ENCODE assay signal across 2 cellular contexts in genomic region chr5:129113867-129114266, GRCh38.
TF ChIP-seq lines count a peak whose summit lies in the region.

No MANE protein-coding gene starts in this region.

TF ChIP-seq in liver, 16 proteins besides CTCF, POLR2A, EP300 and RAD21:
- TF ChIP-seq MAX (IDR thresholded peaks at IDR 0.05) (no peak), HNF4A (conservative IDR thresholded peaks at IDR 0.05) (no peak), TAF1 (conservative IDR thresholded peaks at IDR 0.05) (no peak), REST (IDR thresholded peaks at IDR 0.05) (no peak), YY1 (IDR thresholded peaks at IDR 0.05) (no peak), SP1 (IDR thresholded peaks at IDR 0.05) (no peak), GABPA (IDR thresholded peaks at IDR 0.05 in 1 of 2, conservative IDR thresholded peaks at IDR 0.05 in 1 of 2) (no peak), FOXA2 (IDR thresholded peaks at IDR 0.05) (no peak), EGR1 (IDR thresholded peaks at IDR 0.05; ENCODE audit: low read depth in 2 of 2) (no peak), JUND (IDR thresholded peaks at IDR 0.05) (no peak), ZBTB33 (IDR thresholded peaks at IDR 0.05) (no peak), ATF3 (IDR thresholded peaks at IDR 0.05) (no peak), NR2F2 (IDR thresholded peaks at IDR 0.05) (no peak), HNF4G (IDR thresholded peaks at IDR 0.05) (no peak), RXRA (IDR thresholded peaks at IDR 0.05) (no peak)

TF ChIP-seq in HepG2, 621 proteins besides CTCF, POLR2A, EP300 and RAD21:
- TF ChIP-seq ZNF382 (CRISPR knock-in tag; IDR thresholded peaks at IDR 0.05; ENCODE audit: borderline replicate concordance) (no peak), DNMT3B (CRISPR knock-in tag; conservative IDR thresholded peaks at IDR 0.05) (no peak), ZSCAN21 (CRISPR knock-in tag; IDR thresholded peaks at IDR 0.05; ENCODE audit: borderline replicate concordance) (no peak), TRAFD1 (CRISPR knock-in tag; IDR thresholded peaks at IDR 0.05; ENCODE audit: borderline replicate concordance) (no peak), EZH2 (conservative IDR thresholded peaks at IDR 0.05; ENCODE audit: low read depth, low read length) (no peak)
